9 cellular contexts compared by ENCODE assay signal in genomic region chr18:70290482-70291294, GRCh38. TPM values are rescaled to one million over a fixed set of nuclear protein-coding genes. Genes with fewer than 3 reads are reported as not detected.
DNase-seq lines count a peak whose midpoint lies in the region; ATAC-seq, FAIRE-seq and TF ChIP-seq lines count a peak whose summit lies in the region.
"Had no signal": no experiment of that assay in that cellular context is flagged by ENCODE, and none has a peak within 500 bp of the region (broad histone marks: within the 10 kb centered on the region; RNA-seq: fewer than 3 reads in every experiment).

No MANE protein-coding gene starts in this region.

- H3K9me3 ChIP-seq in HAP-1 (no peaks in the 10 kb centered on the region), gastrocnemius medialis (no peaks in the 10 kb centered on the region)

- H3K36me3 ChIP-seq in HAP-1 (replicated peaks) (peaks cover 3% of the 10 kb centered on the region; the same call in 1 of the 2 replicates), gastrocnemius medialis (no peaks in the 10 kb centered on the region)

- in situ Hi-C loops in HAP-1 (cut with MboI; ENCODE audit: low sequenced_read_pairs) = no loop called here
- in situ Hi-C loops in gastrocnemius medialis (cut with MboI; ENCODE audit: low sequenced_read_pairs in 4 of 4) = no loop called here

- no peak for DNase-seq in HAP-1 (ENCODE audit: low spot score in 2 of 2)
- DNase-seq in foreskin fibroblast = no peak
- DNase-seq in gastrocnemius medialis = no peak
- DNase-seq in activated effector memory CD4-positive, alpha-beta T cell treated with Interleukin-2 at 50 U/mL for 16 hours = no peak
- DNase-seq in SHP77 treated with DMSO at 0.1 percent for 48 hours (lab: John Stamatoyannopoulos, UW) = no peak
- no peak for DNase-seq in GM19239 (ENCODE audit: insufficient read length, low spot score)
- DNase-seq in NCI-H226 = no peak
- DNase-seq: NCI-H1694 treated with DMSO at 0.1 percent for 48 hours had no signal

- no peak for ATAC-seq in gastrocnemius medialis

- H3K4me1 ChIP-seq in HAP-1 (peaks cover 9% of the 10 kb centered on the region), gastrocnemius medialis (peaks cover 47 to 49% of the 10 kb centered on the region in 2 donors)

- intact Hi-C loops in gastrocnemius medialis (cut with DNase I; ENCODE audit: low total_unique reads) = no loop called here

- H3K4me3 ChIP-seq in HAP-1 = peak overlapping the region; percentile 54
- H3K4me3 ChIP-seq in foreskin fibroblast (ENCODE audit: low read depth in 1 of 2, low read length in 2 of 2) = peak overlapping the region; percentile 51 to 85
- peak overlapping the region; percentile 64 to 74 (median 70) for H3K4me3 ChIP-seq in gastrocnemius medialis

- FAIRE-seq in GM19239 (lab: Jason Lieb, UNC) = no peak

- no peak for TF ChIP-seq POLR2A in gastrocnemius medialis (IDR thresholded peaks at IDR 0.05)

- H3K27ac ChIP-seq in VCaP (peak overlapping the region; percentile 88; the same call in 1 of the 2 replicates), gastrocnemius medialis (peak overlapping the region; percentile 75 to 91 (median 80))

- H3K27me3 ChIP-seq in HAP-1 (ENCODE audit: low read depth) (no peaks in the 10 kb centered on the region), gastrocnemius medialis (no peaks in the 10 kb centered on the region)

- TF ChIP-seq CTCF in VCaP (conservative IDR thresholded peaks at IDR 0.05) (no peak), foreskin fibroblast (IDR thresholded peaks at IDR 0.05; ENCODE audit: low read depth, low read length) (no peak), gastrocnemius medialis (IDR thresholded peaks at IDR 0.05 in 4 of 5, conservative IDR thresholded peaks at IDR 0.05 in 1 of 5) (no peak)

RNA-seq across cellular contexts. Expression of gene SOCS6, which starts 1.8 kb away (rescaled TPM):
- 10 to 100 TPM; 12.8 to 26.8 (median 16.3) TPM for total RNA-seq in gastrocnemius medialis
